In the genomic region with DNA sequence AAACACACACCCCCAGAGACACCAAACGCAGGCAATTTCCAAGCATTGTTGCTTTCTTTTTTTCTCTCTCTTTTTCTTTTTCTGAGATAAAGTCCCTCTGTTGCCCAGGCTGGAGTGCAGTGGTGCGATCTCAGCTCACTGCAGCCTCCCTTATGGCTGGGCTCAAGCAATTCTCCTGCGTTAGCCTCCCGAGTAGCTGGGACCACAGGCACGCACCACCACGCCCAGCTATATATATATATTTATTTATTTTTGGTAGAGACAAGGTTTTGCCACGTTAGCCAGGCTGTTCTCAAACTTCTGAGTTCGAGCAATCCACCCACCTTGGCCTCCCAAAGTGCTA, we compare ENCODE assay signal across 1 cellular context.
TF ChIP-seq lines count a peak whose summit lies in the region.

No MANE protein-coding gene starts in this region.

TF ChIP-seq in K562, 482 proteins besides CTCF, POLR2A, EP300 and RAD21 (continued from another document):
- TF ChIP-seq, protein P1, sequence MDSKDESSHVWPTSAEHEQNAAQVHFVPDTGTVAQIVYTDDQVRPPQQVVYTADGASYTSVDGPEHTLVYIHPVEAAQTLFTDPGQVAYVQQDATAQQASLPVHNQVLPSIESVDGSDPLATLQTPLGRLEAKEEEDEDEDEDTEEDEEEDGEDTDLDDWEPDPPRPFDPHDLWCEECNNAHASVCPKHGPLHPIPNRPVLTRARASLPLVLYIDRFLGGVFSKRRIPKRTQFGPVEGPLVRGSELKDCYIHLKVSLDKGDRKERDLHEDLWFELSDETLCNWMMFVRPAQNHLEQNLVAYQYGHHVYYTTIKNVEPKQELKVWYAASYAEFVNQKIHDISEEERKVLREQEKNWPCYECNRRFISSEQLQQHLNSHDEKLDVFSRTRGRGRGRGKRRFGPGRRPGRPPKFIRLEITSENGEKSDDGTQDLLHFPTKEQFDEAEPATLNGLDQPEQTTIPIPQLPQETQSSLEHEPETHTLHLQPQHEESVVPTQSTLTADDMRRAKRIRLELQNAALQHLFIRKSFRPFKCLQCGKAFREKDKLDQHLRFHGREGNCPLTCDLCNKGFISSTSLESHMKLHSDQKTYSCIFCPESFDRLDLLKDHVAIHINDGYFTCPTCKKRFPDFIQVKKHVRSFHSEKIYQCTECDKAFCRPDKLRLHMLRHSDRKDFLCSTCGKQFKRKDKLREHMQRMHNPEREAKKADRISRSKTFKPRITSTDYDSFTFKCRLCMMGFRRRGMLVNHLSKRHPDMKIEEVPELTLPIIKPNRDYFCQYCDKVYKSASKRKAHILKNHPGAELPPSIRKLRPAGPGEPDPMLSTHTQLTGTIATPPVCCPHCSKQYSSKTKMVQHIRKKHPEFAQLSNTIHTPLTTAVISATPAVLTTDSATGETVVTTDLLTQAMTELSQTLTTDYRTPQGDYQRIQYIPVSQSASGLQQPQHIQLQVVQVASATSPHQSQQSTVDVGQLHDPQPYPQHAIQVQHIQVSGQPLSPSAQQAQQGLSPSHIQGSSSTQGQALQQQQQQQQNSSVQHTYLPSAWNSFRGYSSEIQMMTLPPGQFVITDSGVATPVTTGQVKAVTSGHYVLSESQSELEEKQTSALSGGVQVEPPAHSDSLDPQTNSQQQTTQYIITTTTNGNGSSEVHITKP (IDR thresholded peaks at IDR 0.05; ENCODE audit: partially characterized antibody), result peak; percentile 94
- TF ChIP-seq ZNF586 (CRISPR knock-in tag; conservative IDR thresholded peaks at IDR 0.05), result no peak
